ENCODE assay signal across 11 cellular contexts in the genomic region with DNA sequence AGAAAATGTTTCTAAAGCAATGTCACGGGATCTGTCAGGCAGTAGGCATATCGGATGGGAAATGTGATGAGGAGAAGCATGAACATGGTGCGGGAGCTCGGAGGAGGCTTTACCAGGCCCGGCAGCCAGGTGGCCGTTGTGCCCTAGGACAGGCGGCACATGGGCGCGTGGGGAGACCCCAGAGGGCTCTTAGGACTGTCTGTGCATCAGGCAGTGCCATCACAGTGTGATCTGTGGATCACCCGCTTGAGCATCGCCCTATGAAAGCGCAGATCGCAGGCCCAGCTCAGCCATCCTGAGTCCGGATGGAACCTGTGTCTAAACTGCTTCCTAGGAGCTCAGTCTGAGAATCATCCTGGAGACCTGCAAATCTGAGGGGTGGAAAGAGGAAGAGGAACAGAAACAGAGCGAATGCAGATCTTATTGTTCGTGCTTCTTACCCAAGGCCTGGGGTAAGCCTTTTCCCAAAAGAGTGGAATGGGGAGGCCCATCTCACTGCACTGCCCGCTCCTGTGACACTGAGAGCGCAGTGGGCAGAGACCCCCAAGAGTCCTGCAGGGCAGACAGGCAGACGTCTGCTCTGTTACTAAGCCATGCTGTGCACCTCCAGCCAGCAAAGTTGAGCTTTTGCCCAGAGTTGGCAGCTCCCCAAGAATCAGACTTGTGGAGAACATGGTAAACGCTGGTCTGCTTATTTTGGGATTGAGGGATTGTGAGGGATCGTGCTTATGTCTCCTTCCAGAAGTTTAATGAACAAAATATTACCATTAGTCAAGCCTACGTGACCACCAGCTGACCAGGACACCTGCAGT.
DNase-seq lines count a peak whose midpoint lies in the region; ATAC-seq and TF ChIP-seq lines count a peak whose summit lies in the region.
"Had no signal": no experiment of that assay in that cellular context is flagged by ENCODE, and none has a peak within 500 bp of the region (broad histone marks: within the 10 kb centered on the region; RNA-seq: fewer than 3 reads in every experiment).

No MANE protein-coding gene starts in this region.

- H3K27ac ChIP-seq in stomach (peak overlapping the region in 2 of 5 donors; percentile 44 to 73), smooth muscle cell (ENCODE audit: low read depth) (no peak overlapping the region), WERI-Rb-1 (no peak overlapping the region)

- no peaks in the 10 kb centered on the region for H3K79me2 ChIP-seq in smooth muscle cell (ENCODE audit: low read depth)

- no peak for TF ChIP-seq EP300 in stomach (IDR thresholded peaks at IDR 0.05)

- TF ChIP-seq CTCF in LNCaP clone FGC (IDR thresholded peaks at IDR 0.05; ENCODE audit: control insufficient read depth, extremely low read depth, insufficient read depth) (no peak), stomach (IDR thresholded peaks at IDR 0.05) (no peak), smooth muscle cell (IDR thresholded peaks at IDR 0.05; ENCODE audit: borderline replicate concordance, insufficient read depth, poor library complexity, severe bottlenecking) (no peak), WERI-Rb-1 (IDR thresholded peaks at IDR 0.05; ENCODE audit: low read depth, low read length) (no peak)

- H3K9me3 Mint-ChIP-seq in activated naive CD4-positive, alpha-beta T cell treated with anti-CD3 and anti-CD28 coated beads for 36 hours = no peaks in the 10 kb centered on the region

- H3K4me3 ChIP-seq in LNCaP clone FGC (ENCODE audit: low read depth, low read length) (no peak overlapping the region), stomach (no peak overlapping the region), smooth muscle cell (no peak overlapping the region), WERI-Rb-1 (ENCODE audit: low read depth, low read length) (no peak overlapping the region)

- H3K27me3 ChIP-seq in stomach (no peaks in the 10 kb centered on the region), smooth muscle cell (ENCODE audit: low read depth) (no peaks in the 10 kb centered on the region), WERI-Rb-1 (ENCODE audit: insufficient read depth, low read depth, severe bottlenecking) (no peaks in the 10 kb centered on the region)

- H3K4me3 Mint-ChIP-seq in activated naive CD4-positive, alpha-beta T cell treated with anti-CD3 and anti-CD28 coated beads for 36 hours = no peak overlapping the region

- no peak for TF ChIP-seq POLR2A in stomach (IDR thresholded peaks at IDR 0.05)

- WGBS in stomach, 5 donors = 67 to 75% (median 74%) methylated on average over 19 to 22 of the region's 22 CpGs
- WGBS in smooth muscle cell (ENCODE audit: low lambda C conversion rate) = 91% methylated on average over 22 of the region's 22 CpGs

- peak; percentile 40 for ATAC-seq in left ventricle myocardium superior
- no peak for ATAC-seq in GM18861 (IDR thresholded peaks at IDR 0.05; ENCODE audit: unreplicated experiment)
- ATAC-seq: Panc1 had no signal

- H3F3A ChIP-seq in smooth muscle cell (ENCODE audit: low read depth) = no peaks in the 10 kb centered on the region

- no peaks in the 10 kb centered on the region for H3K36me3 Mint-ChIP-seq in activated naive CD4-positive, alpha-beta T cell treated with anti-CD3 and anti-CD28 coated beads for 36 hours (ENCODE audit: low read depth)

- H3K9me3 ChIP-seq in stomach (no peaks in the 10 kb centered on the region), smooth muscle cell (replicated peaks; ENCODE audit: low read depth) (no peaks in the 10 kb centered on the region), WERI-Rb-1 (ENCODE audit: severe bottlenecking) (no peaks in the 10 kb centered on the region)

- H3K9ac ChIP-seq in smooth muscle cell (ENCODE audit: low read depth) = no peak overlapping the region

- H2AFZ ChIP-seq in smooth muscle cell (ENCODE audit: low read depth) = no peak overlapping the region

- intact Hi-C loops in left ventricle myocardium superior (cut with micrococcal nuclease) = no loop called here
- intact Hi-C loops in stomach (cut with DNase I; ENCODE audit: low total_unique reads) = no loop called here
- intact Hi-C loops in activated naive CD4-positive, alpha-beta T cell treated with anti-CD3 and anti-CD28 coated beads for 36 hours (cut with micrococcal nuclease) = no loop called here

- no peaks in the 10 kb centered on the region for H3K36me3 ChIP-seq in stomach
- no peaks in the 10 kb centered on the region for H3K36me3 ChIP-seq in smooth muscle cell (ENCODE audit: low read depth)
- no peaks in the 10 kb centered on the region for H3K36me3 ChIP-seq in WERI-Rb-1

- no peaks in the 10 kb centered on the region for H4K20me1 ChIP-seq in smooth muscle cell (ENCODE audit: low read depth)

- H3K4me1 ChIP-seq in stomach (peaks cover 14 to 44% (median 26%) of the 10 kb centered on the region in 4 donors), smooth muscle cell (ENCODE audit: low read depth) (peaks cover 15% of the 10 kb centered on the region)

- H3K27me3 Mint-ChIP-seq in activated naive CD4-positive, alpha-beta T cell treated with anti-CD3 and anti-CD28 coated beads for 36 hours (ENCODE audit: low read depth) = no peaks in the 10 kb centered on the region

- CTCF ChIA-PET in activated naive CD4-positive, alpha-beta T cell treated with anti-CD3 and anti-CD28 coated beads for 36 hours (lab: Charles Lee) = interaction anchor here (1.3 to 1.9 kb wide), 2 partner anchors 49 to 241 kb away, joined by 3 to 7 read pairs; no protein-coding TSS in a partner anchor

- H3K4me2 ChIP-seq in smooth muscle cell = no peak overlapping the region

- H3K4me1 Mint-ChIP-seq in activated naive CD4-positive, alpha-beta T cell treated with anti-CD3 and anti-CD28 coated beads for 36 hours (ENCODE audit: low read depth) = peaks cover 4% of the 10 kb centered on the region

- H3K27ac Mint-ChIP-seq in activated naive CD4-positive, alpha-beta T cell treated with anti-CD3 and anti-CD28 coated beads for 36 hours = no peak overlapping the region

- DNase-seq in LNCaP clone FGC (ENCODE audit: low read depth) = peak; percentile 49
- peak; percentile 83 for DNase-seq in SKM-1 treated with dmso at 0.1 percent for 144 hours (lab: John Stamatoyannopoulos, UW; ENCODE audit: unreplicated experiment)
- peak; percentile 73 for DNase-seq in left ventricle myocardium superior
- peak; percentile 83 for DNase-seq in stomach
- DNase-seq in activated naive CD4-positive, alpha-beta T cell treated with anti-CD3 and anti-CD28 coated beads for 36 hours = no peak
- DNase-seq in smooth muscle cell (lab: John Stamatoyannopoulos, UW; ENCODE audit: unreplicated experiment) = no peak
- DNase-seq in WERI-Rb-1 = no peak
- DNase-seq: activated CD4-positive, alpha-beta T cell treated with anti-CD3 and anti-CD28 coated beads, Interleukin-2, amount 50 U/mL, for 48 hours; stimulated activated CD8-positive, alpha-beta memory T cell treated with anti-CD3 and anti-CD28 coated beads, Interleukin-4, amount 100 ng/mL, for 48 hours had no signal

Comparison
In these comparisons a context has a peak if more than half of its experiments do, and no peak if none do; other contexts are left out.
1. DNase-seq: peak in LNCaP clone FGC (single experiment), SKM-1 treated with dmso at 0.1 percent for 144 hours (single experiment), left ventricle myocardium superior (single experiment) and stomach (single experiment); none in activated naive CD4-positive, alpha-beta T cell treated with anti-CD3 and anti-CD28 coated beads for 36 hours (single experiment), smooth muscle cell (single experiment) and WERI-Rb-1 (single experiment).